Comparison of ENCODE assay signal across 2 cellular contexts in the genomic region with DNA sequence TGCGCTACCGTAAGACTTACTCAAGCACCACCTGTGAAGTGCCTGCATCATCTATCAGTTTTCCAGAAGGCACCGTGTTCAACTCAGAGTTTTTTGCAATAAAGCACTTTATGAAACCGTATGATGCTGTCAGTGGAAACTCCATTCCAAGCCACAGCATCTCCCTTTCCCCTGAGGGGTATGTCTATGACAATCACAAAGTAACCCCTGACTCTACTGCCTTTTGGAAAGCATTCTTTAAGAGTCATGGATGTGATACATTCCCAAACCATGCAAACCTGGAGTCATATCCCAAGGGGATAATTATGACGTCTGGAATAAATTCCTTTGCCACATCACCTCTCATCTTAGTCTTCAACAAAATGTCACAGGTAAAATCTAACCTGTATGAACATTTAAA.
TF ChIP-seq lines count a peak whose summit lies in the region.

No MANE protein-coding gene starts in this region.

TF ChIP-seq in IMR-90, 13 proteins besides CTCF, POLR2A, EP300 and RAD21:
- TF ChIP-seq FOS (IDR thresholded peaks at IDR 0.05; ENCODE audit: low read depth, low read length), result no peak
- TF ChIP-seq MXI1 (IDR thresholded peaks at IDR 0.05; ENCODE audit: borderline replicate concordance, low read depth, low read length), result no peak
- no peak for TF ChIP-seq CEBPB (IDR thresholded peaks at IDR 0.05; ENCODE audit: low read depth, low read length)
- TF ChIP-seq SMC3 (IDR thresholded peaks at IDR 0.05; ENCODE audit: low read depth, low read length), result no peak
- TF ChIP-seq MAZ (IDR thresholded peaks at IDR 0.05; ENCODE audit: borderline replicate concordance, low read depth, low read length), result no peak
- TF ChIP-seq NFE2L2 (IDR thresholded peaks at IDR 0.05; ENCODE audit: low read depth, low read length), result no peak
- TF ChIP-seq, protein P1, sequence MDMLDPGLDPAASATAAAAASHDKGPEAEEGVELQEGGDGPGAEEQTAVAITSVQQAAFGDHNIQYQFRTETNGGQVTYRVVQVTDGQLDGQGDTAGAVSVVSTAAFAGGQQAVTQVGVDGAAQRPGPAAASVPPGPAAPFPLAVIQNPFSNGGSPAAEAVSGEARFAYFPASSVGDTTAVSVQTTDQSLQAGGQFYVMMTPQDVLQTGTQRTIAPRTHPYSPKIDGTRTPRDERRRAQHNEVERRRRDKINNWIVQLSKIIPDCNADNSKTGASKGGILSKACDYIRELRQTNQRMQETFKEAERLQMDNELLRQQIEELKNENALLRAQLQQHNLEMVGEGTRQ (IDR thresholded peaks at IDR 0.05; ENCODE audit: low read depth, low read length), result no peak
- no peak for TF ChIP-seq RCOR1 (IDR thresholded peaks at IDR 0.05; ENCODE audit: insufficient replicate concordance, low read length)
- TF ChIP-seq MAFK (IDR thresholded peaks at IDR 0.05; ENCODE audit: low read depth, low read length), result no peak
- TF ChIP-seq RFX5 (IDR thresholded peaks at IDR 0.05; ENCODE audit: low read depth, low read length), result no peak
- TF ChIP-seq BHLHE40 (IDR thresholded peaks at IDR 0.05; ENCODE audit: low read depth, low read length), result no peak
- TF ChIP-seq, protein P2, sequence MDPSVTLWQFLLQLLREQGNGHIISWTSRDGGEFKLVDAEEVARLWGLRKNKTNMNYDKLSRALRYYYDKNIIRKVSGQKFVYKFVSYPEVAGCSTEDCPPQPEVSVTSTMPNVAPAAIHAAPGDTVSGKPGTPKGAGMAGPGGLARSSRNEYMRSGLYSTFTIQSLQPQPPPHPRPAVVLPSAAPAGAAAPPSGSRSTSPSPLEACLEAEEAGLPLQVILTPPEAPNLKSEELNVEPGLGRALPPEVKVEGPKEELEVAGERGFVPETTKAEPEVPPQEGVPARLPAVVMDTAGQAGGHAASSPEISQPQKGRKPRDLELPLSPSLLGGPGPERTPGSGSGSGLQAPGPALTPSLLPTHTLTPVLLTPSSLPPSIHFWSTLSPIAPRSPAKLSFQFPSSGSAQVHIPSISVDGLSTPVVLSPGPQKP (IDR thresholded peaks at IDR 0.05; ENCODE audit: borderline replicate concordance, low read depth, low read length), result no peak

TF ChIP-seq in HEK293T, 16 proteins besides CTCF, POLR2A, EP300 and RAD21:
- TF ChIP-seq ELF4 (IDR thresholded peaks at IDR 0.05) (no peak), FOXM1 (IDR thresholded peaks at IDR 0.05; ENCODE audit: borderline replicate concordance) (no peak), LEF1 (IDR thresholded peaks at IDR 0.05; ENCODE audit: borderline replicate concordance) (no peak), ARNT (IDR thresholded peaks at IDR 0.05) (no peak), BHLHE40 (IDR thresholded peaks at IDR 0.05; ENCODE audit: borderline replicate concordance) (no peak), L3MBTL2 (conservative IDR thresholded peaks at IDR 0.05) (no peak), NFRKB (IDR thresholded peaks at IDR 0.05) (no peak), SUZ12 (IDR thresholded peaks at IDR 0.05) (no peak), TARDBP (IDR thresholded peaks at IDR 0.05) (no peak), FOXK2 (IDR thresholded peaks at IDR 0.05) (no peak), ZNF384 (IDR thresholded peaks at IDR 0.05) (no peak), HDGF (IDR thresholded peaks at IDR 0.05; ENCODE audit: borderline replicate concordance) (no peak), CTBP1 (IDR thresholded peaks at IDR 0.05; ENCODE audit: borderline replicate concordance) (no peak), FOXA1 (IDR thresholded peaks at IDR 0.05) (no peak)
- TF ChIP-seq, protein P3, sequence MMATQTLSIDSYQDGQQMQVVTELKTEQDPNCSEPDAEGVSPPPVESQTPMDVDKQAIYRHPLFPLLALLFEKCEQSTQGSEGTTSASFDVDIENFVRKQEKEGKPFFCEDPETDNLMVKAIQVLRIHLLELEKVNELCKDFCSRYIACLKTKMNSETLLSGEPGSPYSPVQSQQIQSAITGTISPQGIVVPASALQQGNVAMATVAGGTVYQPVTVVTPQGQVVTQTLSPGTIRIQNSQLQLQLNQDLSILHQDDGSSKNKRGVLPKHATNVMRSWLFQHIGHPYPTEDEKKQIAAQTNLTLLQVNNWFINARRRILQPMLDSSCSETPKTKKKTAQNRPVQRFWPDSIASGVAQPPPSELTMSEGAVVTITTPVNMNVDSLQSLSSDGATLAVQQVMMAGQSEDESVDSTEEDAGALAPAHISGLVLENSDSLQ (IDR thresholded peaks at IDR 0.05), result no peak
